27 cellular contexts compared by ENCODE assay signal in the genomic region with DNA sequence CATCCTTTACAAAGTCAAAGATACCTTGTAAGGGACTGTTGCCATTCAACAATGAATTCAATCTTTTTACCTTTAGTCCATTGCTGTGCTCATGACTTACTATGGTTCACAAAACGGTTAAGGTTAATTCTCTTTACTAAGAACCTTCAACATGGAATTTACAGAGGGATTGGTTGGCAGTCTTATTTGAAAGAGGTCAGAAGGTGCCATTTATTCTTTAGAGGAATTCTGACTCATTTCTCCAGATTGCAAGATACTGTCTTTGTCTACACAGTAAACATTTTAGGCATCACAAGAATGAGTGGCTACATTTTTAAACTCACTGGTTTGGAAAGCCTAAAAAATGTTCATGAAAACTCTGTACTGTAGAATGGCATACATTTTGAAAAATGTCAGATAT. TPM values are rescaled to one million over a fixed set of nuclear protein-coding genes. Genes with fewer than 3 reads are reported as not detected.
DNase-seq lines count a peak whose midpoint lies in the region; ATAC-seq and TF ChIP-seq lines count a peak whose summit lies in the region.
"Had no signal": no experiment of that assay in that cellular context is flagged by ENCODE, and none has a peak within 500 bp of the region (broad histone marks: within the 10 kb centered on the region; RNA-seq: fewer than 3 reads in every experiment).

No MANE protein-coding gene starts in this region.

- no peaks in the 10 kb centered on the region for H3K27me3 ChIP-seq in lower lobe of right lung (ENCODE audit: low read depth)
- H3K27me3 ChIP-seq: ascending aorta, testis had no signal

- H3K27ac ChIP-seq in lower lobe of right lung = no peak overlapping the region
- H3K27ac ChIP-seq: ascending aorta, coronary artery, testis had no signal

- no peaks in the 10 kb centered on the region for H3K4me1 ChIP-seq in lower lobe of right lung
- H3K4me1 ChIP-seq: ascending aorta, testis had no signal

- DNase-seq in Caki2 (ENCODE audit: low read depth) (peak; percentile 72), HT1080 (ENCODE audit: low read depth) (peak; percentile 20), astrocyte of the spinal cord (ENCODE audit: low read depth, low spot score) (peak; percentile 57), non-pigmented ciliary epithelial cell (ENCODE audit: low read depth) (peak; percentile 28), DMS 273 treated with DMSO at 0.1 percent for 48 hours (lab: John Stamatoyannopoulos, UW) (no peak), lower lobe of right lung (no peak), ecto neural progenitor cell (ENCODE audit: low spot score) (no peak)
- DNase-seq in stimulated activated CD4-positive, alpha-beta T cell treated with anti-CD3 and anti-CD28 coated beads, Interleukin-4, amount 100 ng/mL, for 24 hours = no peak
- DNase-seq: activated CD4-positive, CD25-positive, alpha-beta regulatory T cell; activated CD8-positive, alpha-beta T cell treated with anti-CD3 and anti-CD28 coated beads for 36 hours; activated naive CD4-positive, alpha-beta T cell treated with anti-CD3 and anti-CD28 coated beads, Interleukin-2, amount 10 ng/mL, durations not matched to agents 7 days and 5 days; activated T-cell treated with anti-CD3 and anti-CD28 coated beads, Interleukin-2, amount 50 U/mL, for 24 hours; CD8-positive, alpha-beta T cell; DMS79; foreskin fibroblast; hypothalamus; kidney; midbrain; NCI-H1105 treated with DMSO at 0.1 percent for 48 hours; NCI-H524 treated with DMSO at 0.1 percent for 48 hours; nephron progenitor cell; testis had no signal

- intact Hi-C loops in lower lobe of right lung (cut with DNase I) = no loop called here

- no peak overlapping the region for H3K4me3 ChIP-seq in astrocyte of the spinal cord (ENCODE audit: low read depth, low read length)
- H3K4me3 ChIP-seq in lower lobe of right lung = no peak overlapping the region
- H3K4me3 ChIP-seq: ascending aorta, coronary artery, testis had no signal

- no peak for TF ChIP-seq CTCF in astrocyte of the spinal cord (IDR thresholded peaks at IDR 0.05; ENCODE audit: low read depth, low read length)
- no peak for TF ChIP-seq CTCF in lower lobe of right lung (IDR thresholded peaks at IDR 0.05)

- no peaks in the 10 kb centered on the region for H3K36me3 ChIP-seq in lower lobe of right lung
- H3K36me3 ChIP-seq: ascending aorta had no signal

- no peaks in the 10 kb centered on the region for H3K9me3 ChIP-seq in lower lobe of right lung
- H3K9me3 ChIP-seq: ascending aorta, testis had no signal

- ATAC-seq in lower lobe of right lung = no peak
- ATAC-seq: activated CD8-positive, alpha-beta T cell treated with anti-CD3 and anti-CD28 coated beads for 36 hours; CD8-positive, alpha-beta T cell had no signal

- in situ Hi-C loops in Caki2 (cut with HindIII; ENCODE audit: low pct_unique_long_range_greater_than_20kb, low sequenced_read_pairs) (no loop called here), astrocyte of the spinal cord (cut with HindIII; ENCODE audit: low sequenced_read_pairs) (no loop called here)

RNA-seq across cellular contexts. Expression of gene KCNH7, which starts 17.4 kb away (rescaled TPM):
- total RNA-seq in Caki2 (2014; rRNA removed; shearing (Covaris generic); ENCODE audit: low replicate concordance) = not detected in 2 replicates
- not detected in 2 replicates for total RNA-seq in HT1080 (2014; rRNA removed; shearing (Covaris generic))
- 0.06 TPM in 1 of 2 replicates, not detected in the other for polyA plus RNA-seq in HT1080 (2015; cell fraction: cytosol; rRNA removed)
- not detected in 2 replicates for polyA plus RNA-seq in HT1080 (2015; cell fraction: nucleus; rRNA removed)
- 0.09 TPM for total RNA-seq in lower lobe of right lung
- total RNA-seq: activated CD8-positive, alpha-beta T cell treated with anti-CD3 and anti-CD28 coated beads for 36 hours; ascending aorta; CD8-positive, alpha-beta T cell; endothelial cell of umbilical vein; HT-29; SK-MEL-5 had no signal

Comparison
In these comparisons a context has a peak if more than half of its experiments do, and no peak if none do; other contexts are left out.
1. DNase-seq: peak in Caki2 (single experiment), HT1080 (single experiment), astrocyte of the spinal cord (single experiment) and non-pigmented ciliary epithelial cell (single experiment); none in DMS 273 treated with DMSO at 0.1 percent for 48 hours (single experiment), stimulated activated CD4-positive, alpha-beta T cell treated with anti-CD3 and anti-CD28 coated beads, Interleukin-4, amount 100 ng/mL, for 24 hours (single experiment), lower lobe of right lung (single experiment) and ecto neural progenitor cell (single experiment).